15 cellular contexts compared by ENCODE assay signal in the genomic region with DNA sequence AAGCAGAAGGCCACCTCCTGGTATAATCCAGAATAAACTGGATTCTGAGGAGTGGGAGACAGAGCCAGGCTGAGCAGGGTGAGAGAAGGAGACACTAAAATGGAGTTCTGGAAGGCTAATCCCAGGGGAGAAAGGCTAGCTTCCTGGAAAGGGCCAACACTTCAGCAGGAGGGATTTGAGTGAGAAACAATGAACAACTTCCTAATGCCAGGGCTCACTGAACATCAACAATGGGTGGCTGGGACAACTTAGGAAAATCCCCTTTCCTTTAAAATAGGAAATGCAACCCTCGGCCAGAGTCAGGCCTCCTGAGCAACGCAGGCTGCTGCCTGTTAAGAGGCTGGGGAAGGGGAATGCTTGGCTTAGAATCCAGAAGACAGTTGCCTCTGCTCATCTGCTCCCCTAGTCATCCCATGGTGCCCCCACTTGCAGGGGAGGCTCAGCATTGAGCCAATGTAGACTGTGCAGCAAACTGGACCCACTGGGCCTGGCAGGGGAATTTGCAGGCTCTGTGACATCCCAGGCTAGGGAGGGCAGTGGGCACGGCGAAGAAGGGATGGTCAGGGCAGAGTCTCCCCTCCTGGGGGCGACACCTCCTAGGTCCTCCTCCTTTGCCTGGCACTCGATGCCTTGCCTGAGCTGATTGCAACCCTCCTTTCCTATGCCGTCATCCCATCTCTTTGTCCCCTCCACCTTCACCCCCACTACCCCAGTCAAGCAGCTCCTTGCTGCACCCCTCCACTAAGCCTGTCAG.
DNase-seq lines count a peak whose midpoint lies in the region; ATAC-seq, FAIRE-seq and TF ChIP-seq lines count a peak whose summit lies in the region.
"Had no signal": no experiment of that assay in that cellular context is flagged by ENCODE, and none has a peak within 500 bp of the region (broad histone marks: within the 10 kb centered on the region; RNA-seq: fewer than 3 reads in every experiment).

No MANE protein-coding gene starts in this region.

- no peak for FAIRE-seq in kidney (lab: Jason Lieb, UNC)
- FAIRE-seq: colon had no signal

- no peaks in the 10 kb centered on the region for H4K20me1 ChIP-seq in GM23338 (replicated peaks; ENCODE audit: insufficient read depth)

- H3K4me3 ChIP-seq in GM23338 (no peak overlapping the region), kidney (ENCODE audit: low read length in 2 of 2) (no peak overlapping the region)

- H3F3A ChIP-seq in GM23338 (replicated peaks; ENCODE audit: low read depth), result no peaks in the 10 kb centered on the region

- no peak overlapping the region for H3K27ac Mint-ChIP-seq in GM23338
- H3K27ac Mint-ChIP-seq in brain, result peak overlapping the region; percentile 11 to 64 (median 28)
- H3K27ac Mint-ChIP-seq: activated T-helper 2 cell treated with anti-CD3 and anti-CD28 coated beads, Interferon-gamma antibody, Interleukin-2, Interleukin-4, amounts not matched to agents 10 μg/mL and 5 μg/mL and 100 μg/mL, durations not matched to agents 14 hours and 24 hours and 36 hours; T-helper 1 cell treated with Interleukin-12 subunit alpha and Interleukin-12 subunit beta and Interleukin-4 antibody, amounts not matched to agents 30 μg/mL and 1 μg/mL, for 36 hours had no signal

- H3K9me3 Mint-ChIP-seq in GM23338 (no peaks in the 10 kb centered on the region), brain (no peaks in the 10 kb centered on the region)
- H3K9me3 Mint-ChIP-seq: activated T-helper 2 cell treated with anti-CD3 and anti-CD28 coated beads, Interferon-gamma antibody, Interleukin-2, Interleukin-4, amounts not matched to agents 10 μg/mL and 5 μg/mL and 100 μg/mL, durations not matched to agents 14 hours and 24 hours and 36 hours; T-helper 1 cell treated with Interleukin-12 subunit alpha and Interleukin-12 subunit beta and Interleukin-4 antibody, amounts not matched to agents 30 μg/mL and 1 μg/mL, for 36 hours had no signal

- peaks cover 5% of the 10 kb centered on the region; the same call in 2 of the 3 replicates for H3K4me1 Mint-ChIP-seq in GM23338
- peaks cover 39% of the 10 kb centered on the region for H3K4me1 Mint-ChIP-seq in brain

- TF ChIP-seq CTCF in GM23338 (conservative IDR thresholded peaks at IDR 0.05; ENCODE audit: low read depth in 2 of 2) (peak in 1 of 2 experiments; percentile 34; a peak in 1 of 4 replicates), brain (conservative IDR thresholded peaks at IDR 0.05) (no peak), kidney (IDR thresholded peaks at IDR 0.05; ENCODE audit: borderline replicate concordance, extremely low read depth, insufficient read depth) (no peak)

- H3K9me2 ChIP-seq in GM23338 (ENCODE audit: insufficient read depth), result no peaks in the 10 kb centered on the region

- no peak overlapping the region for H2AFZ ChIP-seq in GM23338

- no peaks in the 10 kb centered on the region for H3K4me1 ChIP-seq in GM23338 (ENCODE audit: insufficient read depth)
- H3K4me1 ChIP-seq in kidney (ENCODE audit: control insufficient read depth in 1 of 2, insufficient read depth in 1 of 2, low read depth in 1 of 2, low read length in 2 of 2), result peaks cover 39 to 57% of the 10 kb centered on the region in 2 donors

- peak overlapping the region in 1 of 2 donors; percentile 7 for H3K9ac ChIP-seq in kidney (ENCODE audit: low read length in 2 of 2)

- no peak overlapping the region for H3K4me2 ChIP-seq in GM23338

- no peaks in the 10 kb centered on the region for H3K36me3 Mint-ChIP-seq in GM23338 (ENCODE audit: low read depth)
- H3K36me3 Mint-ChIP-seq in brain, result peaks cover 31% of the 10 kb centered on the region

- H3K27ac ChIP-seq in GM23338 (ENCODE audit: low read depth) (no peak overlapping the region), kidney (ENCODE audit: low read depth in 2 of 2, low read length in 2 of 2) (peak overlapping the region in 1 of 2 donors; percentile 56)

- H3K79me2 ChIP-seq in GM23338 (replicated peaks; ENCODE audit: insufficient read depth), result no peaks in the 10 kb centered on the region

- intact Hi-C loops in kidney (cut with DNase I), result no loop called here

- H3K36me3 ChIP-seq in GM23338 (ENCODE audit: insufficient read depth) (no peaks in the 10 kb centered on the region), kidney (ENCODE audit: control insufficient read depth in 1 of 2, insufficient read depth in 2 of 2, low read length in 2 of 2) (peaks cover 40 to 83% of the 10 kb centered on the region in 2 donors)

- no peak overlapping the region for H3K4me3 Mint-ChIP-seq in GM23338
- H3K4me3 Mint-ChIP-seq in brain, result no peak overlapping the region
- H3K4me3 Mint-ChIP-seq: T-helper 1 cell treated with Interleukin-12 subunit alpha and Interleukin-12 subunit beta and Interleukin-4 antibody, amounts not matched to agents 30 μg/mL and 1 μg/mL, for 36 hours had no signal

- H3K9me3 ChIP-seq in kidney (ENCODE audit: control insufficient read depth in 1 of 2, low read length in 2 of 2), result no peaks in the 10 kb centered on the region

- DNase-seq in GM23338 (ENCODE audit: low spot score), result no peak
- peak; percentile 40 for DNase-seq in kidney
- peak; percentile 59 for DNase-seq in pulmonary artery endothelial cell (ENCODE audit: low read depth, low spot score)
- DNase-seq in activated effector memory CD4-positive, alpha-beta T cell treated with Interleukin-2 at 50 U/mL for 16 hours, result no peak
- no peak for DNase-seq in NCI-H1105 (lab: John Stamatoyannopoulos, UW)
- DNase-seq in AG08395 (ENCODE audit: low spot score), result no peak
- DNase-seq: Kasumi-1; NCI-H2227 treated with DMSO at 0.1 percent for 48 hours; stimulated activated naive CD8-positive, alpha-beta T cell treated with anti-CD3 and anti-CD28 coated beads, Interleukin-15, Interleukin-2, amounts not matched to agents 100 U/mL and 50 U/mL, for 24 hours had no signal

- H3K27me3 ChIP-seq in GM23338 (ENCODE audit: insufficient read depth), result no peaks in the 10 kb centered on the region

- peak; percentile 16; the same call in 2 of the 3 replicates for ATAC-seq in GM23338
- no peak for ATAC-seq in HG03521 (IDR thresholded peaks at IDR 0.05; ENCODE audit: unreplicated experiment)
- ATAC-seq: esophagus mucosa; stimulated activated naive CD8-positive, alpha-beta T cell treated with anti-CD3 and anti-CD28 coated beads, Interleukin-15, Interleukin-2, amounts not matched to agents 100 U/mL and 50 U/mL, for 24 hours had no signal

- peaks cover 10% of the 10 kb centered on the region for H3K27me3 Mint-ChIP-seq in GM23338 (ENCODE audit: insufficient read depth, low read depth, poor library complexity)
- H3K27me3 Mint-ChIP-seq in brain, result no peaks in the 10 kb centered on the region

TF ChIP-seq in GM23338, 12 proteins besides CTCF, POLR2A, EP300 and RAD21:
- no peak for TF ChIP-seq JUNB (IDR thresholded peaks at IDR 0.05; ENCODE audit: unreplicated experiment)

Comparison
In these comparisons a context has a peak if more than half of its experiments do, and no peak if none do; other contexts are left out.
1. DNase-seq: peak in kidney (single experiment) and pulmonary artery endothelial cell (single experiment); none in GM23338 (single experiment), activated effector memory CD4-positive, alpha-beta T cell treated with Interleukin-2 at 50 U/mL for 16 hours (single experiment), NCI-H1105 (single experiment) and AG08395 (single experiment).